Comparison of ENCODE assay signal across 29 cellular contexts in the genomic region with DNA sequence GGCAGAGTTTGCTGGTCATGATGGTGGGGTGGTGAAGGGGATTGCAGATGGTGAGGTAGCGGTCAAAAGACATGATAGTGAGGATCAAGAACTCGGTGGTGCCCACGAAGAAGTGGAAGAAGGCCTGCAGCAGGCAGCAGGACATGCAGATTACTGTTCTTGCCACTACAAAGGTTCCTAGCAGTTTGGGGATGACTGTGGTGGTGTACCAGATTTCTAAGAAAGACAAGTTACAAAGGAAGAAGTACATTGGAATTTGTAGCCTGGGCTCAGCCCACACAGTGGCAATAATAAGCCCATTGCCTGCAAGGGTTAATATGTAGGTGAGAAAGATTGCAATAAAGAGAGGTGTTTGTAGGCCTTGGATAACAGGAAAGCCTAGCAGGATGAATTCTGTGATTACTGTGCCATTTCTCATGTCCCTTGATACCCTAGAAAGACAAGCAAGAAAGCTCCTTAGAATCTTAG. TPM values are rescaled to one million over a fixed set of nuclear protein-coding genes. Genes with fewer than 3 reads are reported as not detected.
"Had no signal": no experiment of that assay in that cellular context is flagged by ENCODE, and none has a peak within 500 bp of the region (broad histone marks: within the 10 kb centered on the region; RNA-seq: fewer than 3 reads in every experiment).

A gene with protein sequence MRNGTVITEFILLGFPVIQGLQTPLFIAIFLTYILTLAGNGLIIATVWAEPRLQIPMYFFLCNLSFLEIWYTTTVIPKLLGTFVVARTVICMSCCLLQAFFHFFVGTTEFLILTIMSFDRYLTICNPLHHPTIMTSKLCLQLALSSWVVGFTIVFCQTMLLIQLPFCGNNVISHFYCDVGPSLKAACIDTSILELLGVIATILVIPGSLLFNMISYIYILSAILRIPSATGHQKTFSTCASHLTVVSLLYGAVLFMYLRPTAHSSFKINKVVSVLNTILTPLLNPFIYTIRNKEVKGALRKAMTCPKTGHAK (minus strand): TSS at position 418 of the 468 bp plus-strand sequence. CDS start 0 bp downstream, at position 418.

- H3K27ac ChIP-seq: dorsolateral prefrontal cortex, heart left ventricle, psoas muscle, spleen, stomach had no signal

- H3K4me3 ChIP-seq: dorsolateral prefrontal cortex, heart left ventricle, lung, psoas muscle, spleen, stomach had no signal

- H3K36me3 Mint-ChIP-seq: natural killer cell treated with Interleukin-12 subunit alpha and Interleukin-12 subunit beta and Interleukin-15 and Interleukin-18, amount 100 ng/mL, for 72 hours had no signal

- DNase-seq: cortex of kidney; dorsolateral prefrontal cortex; effector CD8-positive, alpha-beta T cell; foreskin melanocyte; heart left ventricle; hippocampal formation; left colon; left ventricle myocardium superior; mesenchymal stem cell; midbrain; occipital lobe; psoas muscle; retina; spleen; stimulated activated CD4-positive, alpha-beta T cell treated with anti-CD3 and anti-CD28 coated beads, Interleukin-15, amount 100 ng/mL, for 24 hours; stimulated activated CD4-positive, alpha-beta T cell treated with anti-CD3 and anti-CD28 coated beads, Interleukin-1b, Interleukin-23, amount 100 ng/mL, for 48 hours; stimulated activated CD4-positive, alpha-beta T cell treated with anti-CD3 and anti-CD28 coated beads, Interleukin-4, amount 100 ng/mL, for 24 hours; stimulated activated naive B cell treated with anti-CD40 and anti-IgM and Interleukin-4, amounts not matched to agents 10 μg/mL and 1 μg/mL and 100 μg/mL, for 72 hours; stomach; trophoblast cell had no signal

- H3K9me3 ChIP-seq: heart left ventricle, psoas muscle, spleen, stomach had no signal

- H3K27ac Mint-ChIP-seq: natural killer cell treated with Interleukin-12 subunit alpha and Interleukin-12 subunit beta and Interleukin-15 and Interleukin-18, amount 100 ng/mL, for 72 hours; stimulated activated naive B cell treated with anti-CD40 and anti-IgM and Interleukin-4, amounts not matched to agents 10 μg/mL and 1 μg/mL and 100 μg/mL, for 72 hours had no signal

- H3K36me3 ChIP-seq: heart left ventricle, spleen, stomach had no signal

- ATAC-seq: heart left ventricle; left colon; left ventricle myocardium superior; natural killer cell treated with Interleukin-12 subunit alpha and Interleukin-12 subunit beta and Interleukin-15 and Interleukin-18, amount 100 ng/mL, for 72 hours; psoas muscle; sciatic nerve had no signal

- H3K4me3 Mint-ChIP-seq: natural killer cell treated with Interleukin-12 subunit alpha and Interleukin-12 subunit beta and Interleukin-15 and Interleukin-18, amount 100 ng/mL, for 72 hours had no signal

- H3K4me1 ChIP-seq: heart left ventricle, psoas muscle, spleen, stomach had no signal

- H3K9me3 Mint-ChIP-seq: natural killer cell treated with Interleukin-12 subunit alpha and Interleukin-12 subunit beta and Interleukin-15 and Interleukin-18, amount 100 ng/mL, for 72 hours had no signal

RNA-seq across cellular contexts. Expression of the gene that starts here (rescaled TPM):
- total RNA-seq: dorsolateral prefrontal cortex; glomerular endothelial cell; heart left ventricle; kidney epithelial cell; left colon; left ventricle myocardium superior; lung; natural killer cell treated with Interleukin-12 subunit alpha and Interleukin-12 subunit beta and Interleukin-15 and Interleukin-18, amount 100 ng/mL, for 72 hours; occipital lobe; psoas muscle; sciatic nerve; skeletal muscle tissue; spleen; stomach; urinary bladder had no signal
- polyA plus RNA-seq: esophagus, heart left ventricle, lung, psoas muscle, spleen, stomach, thymus, urinary bladder had no signal
